8 cellular contexts compared by ENCODE assay signal in the genomic region with DNA sequence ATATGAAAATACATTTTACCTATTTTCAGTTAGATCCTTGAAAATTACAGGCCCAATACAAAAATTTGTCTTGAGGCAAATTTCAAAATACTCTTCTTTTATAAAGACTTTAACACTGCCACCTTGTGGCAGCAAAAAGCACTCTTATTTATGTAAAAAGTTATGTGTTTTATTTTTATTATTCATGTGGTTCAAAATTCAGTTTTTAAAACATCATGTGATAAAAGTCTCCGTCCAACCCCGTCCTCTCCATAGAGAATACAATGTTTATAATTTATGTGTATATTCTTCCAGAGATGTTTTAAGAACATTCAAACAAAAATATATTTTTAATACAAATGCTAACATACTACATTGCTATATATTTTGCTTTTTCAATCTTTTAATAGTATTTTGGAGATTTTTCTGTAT.
DNase-seq lines count a peak whose midpoint lies in the region; ATAC-seq and TF ChIP-seq lines count a peak whose summit lies in the region.

No MANE protein-coding gene starts in this region.

- POLR2A ChIA-PET in HEK293T (lab: Yijun Ruan, JAX), result no interaction called here

- CTCF ChIA-PET in HEK293T (lab: Yijun Ruan, JAX), result no interaction called here

- ATAC-seq in HG02678 (IDR thresholded peaks at IDR 0.05; ENCODE audit: unreplicated experiment), result no peak

- DNase-seq in NCI-H2107 treated with DMSO at 0.1 percent for 48 hours (lab: John Stamatoyannopoulos, UW; ENCODE audit: unreplicated experiment), result peak; percentile 61
- no peak for DNase-seq in NCI-H2107 (lab: John Stamatoyannopoulos, UW)
- peak; percentile 44 for DNase-seq in NCI-H1694 (lab: John Stamatoyannopoulos, UW)
- DNase-seq in amniotic stem cell (lab: John Stamatoyannopoulos, UW), result peak; percentile 24
- peak; percentile 60 for DNase-seq in kidney tubule cell (ENCODE audit: low spot score)
- no peak for DNase-seq in C1 segment of cervical spinal cord (lab: John Stamatoyannopoulos, UW)
- DNase-seq in HEK293T (ENCODE audit: extremely low spot score), result no peak

TF ChIP-seq in HEK293T, 16 proteins besides CTCF, POLR2A, EP300 and RAD21:
- TF ChIP-seq L3MBTL2 (conservative IDR thresholded peaks at IDR 0.05) (no peak), TARDBP (IDR thresholded peaks at IDR 0.05) (no peak), NFRKB (IDR thresholded peaks at IDR 0.05) (no peak), FOXA1 (IDR thresholded peaks at IDR 0.05) (no peak), ZNF384 (IDR thresholded peaks at IDR 0.05) (no peak), BHLHE40 (IDR thresholded peaks at IDR 0.05; ENCODE audit: borderline replicate concordance) (no peak), FOXM1 (IDR thresholded peaks at IDR 0.05; ENCODE audit: borderline replicate concordance) (no peak), ARNT (IDR thresholded peaks at IDR 0.05) (no peak), HDGF (IDR thresholded peaks at IDR 0.05; ENCODE audit: borderline replicate concordance) (no peak), ELF4 (IDR thresholded peaks at IDR 0.05) (no peak), FOXK2 (IDR thresholded peaks at IDR 0.05) (no peak), SP1 (IDR thresholded peaks at IDR 0.05) (no peak), SUZ12 (IDR thresholded peaks at IDR 0.05) (no peak), LEF1 (IDR thresholded peaks at IDR 0.05; ENCODE audit: borderline replicate concordance) (no peak), CTBP1 (IDR thresholded peaks at IDR 0.05; ENCODE audit: borderline replicate concordance) (no peak)
- TF ChIP-seq, protein P1, sequence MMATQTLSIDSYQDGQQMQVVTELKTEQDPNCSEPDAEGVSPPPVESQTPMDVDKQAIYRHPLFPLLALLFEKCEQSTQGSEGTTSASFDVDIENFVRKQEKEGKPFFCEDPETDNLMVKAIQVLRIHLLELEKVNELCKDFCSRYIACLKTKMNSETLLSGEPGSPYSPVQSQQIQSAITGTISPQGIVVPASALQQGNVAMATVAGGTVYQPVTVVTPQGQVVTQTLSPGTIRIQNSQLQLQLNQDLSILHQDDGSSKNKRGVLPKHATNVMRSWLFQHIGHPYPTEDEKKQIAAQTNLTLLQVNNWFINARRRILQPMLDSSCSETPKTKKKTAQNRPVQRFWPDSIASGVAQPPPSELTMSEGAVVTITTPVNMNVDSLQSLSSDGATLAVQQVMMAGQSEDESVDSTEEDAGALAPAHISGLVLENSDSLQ (IDR thresholded peaks at IDR 0.05), result no peak
TF ChIP-seq in HEK293T: peak in this region for 0.

Comparison
In these comparisons a context has a peak if more than half of its experiments do, and no peak if none do; other contexts are left out.
1. DNase-seq: peak in NCI-H2107 treated with DMSO at 0.1 percent for 48 hours (single experiment), NCI-H1694 (single experiment), amniotic stem cell (single experiment) and kidney tubule cell (single experiment); none in NCI-H2107 (single experiment), C1 segment of cervical spinal cord (0 of 14) and HEK293T (single experiment).